In the genomic region with DNA sequence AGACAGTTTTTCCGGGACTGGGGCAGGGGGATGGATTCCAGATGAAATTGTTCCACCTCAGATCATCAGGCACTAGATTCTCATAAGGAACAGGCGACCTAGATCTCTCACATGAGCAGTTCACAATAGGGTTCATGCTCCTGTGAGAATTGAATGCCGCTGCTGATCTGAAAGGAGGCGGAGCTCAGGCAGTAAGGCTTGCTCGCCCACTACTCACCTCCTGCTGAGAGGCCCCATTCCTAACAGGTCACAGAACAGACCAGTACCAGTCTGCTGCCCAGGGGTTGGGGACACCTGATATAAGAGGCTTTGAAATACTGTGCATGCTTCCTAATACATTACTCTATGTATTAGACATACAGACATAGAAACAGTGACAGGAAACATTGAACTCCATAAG, we compare ENCODE assay signal across 29 cellular contexts. TPM values are rescaled to one million over a fixed set of nuclear protein-coding genes. Genes with fewer than 3 reads are reported as not detected.
"Had no signal": no experiment of that assay in that cellular context is flagged by ENCODE, and none has a peak within 500 bp of the region (broad histone marks: within the 10 kb centered on the region; RNA-seq: fewer than 3 reads in every experiment).

No MANE protein-coding gene starts in this region.

- ATAC-seq: left colon; left lung; lower lobe of right lung; natural killer cell; pancreas; right cardiac atrium; sciatic nerve; stimulated activated naive B cell treated with anti-CD40 and anti-IgM and Interleukin-4, amounts not matched to agents 10 μg/mL and 1 μg/mL and 100 μg/mL, for 72 hours had no signal

- H3K4me3 Mint-ChIP-seq: immature natural killer cell; mesothelial cell of epicardium; naive B cell; natural killer cell; stimulated activated naive B cell treated with anti-CD40 and anti-IgM and Interleukin-4, amounts not matched to agents 10 μg/mL and 1 μg/mL and 100 μg/mL, for 72 hours; stimulated activated naive CD8-positive, alpha-beta T cell treated with anti-CD3 and anti-CD28 coated beads, Interleukin-15, Interleukin-2, amounts not matched to agents 100 ng/mL and 50 ng/mL, for 24 hours; type B pancreatic cell had no signal

- H3K27ac Mint-ChIP-seq: immature natural killer cell; mesothelial cell of epicardium; naive B cell; natural killer cell; stimulated activated naive B cell treated with anti-CD40 and anti-IgM and Interleukin-4, amounts not matched to agents 10 μg/mL and 1 μg/mL and 100 μg/mL, for 72 hours; stimulated activated naive CD8-positive, alpha-beta T cell treated with anti-CD3 and anti-CD28 coated beads, Interleukin-15, Interleukin-2, amounts not matched to agents 100 ng/mL and 50 ng/mL, for 24 hours; type B pancreatic cell had no signal

- H3K27ac ChIP-seq: hepatocyte, left lung, lower lobe of right lung, pancreas, prostate gland, skin epidermis, suprapubic skin, thoracic aorta, tibial artery, uterus had no signal

- H3K79me2 ChIP-seq: hepatocyte had no signal

- H3K27me3 Mint-ChIP-seq: naive B cell; stimulated activated naive B cell treated with anti-CD40 and anti-IgM and Interleukin-4, amounts not matched to agents 10 μg/mL and 1 μg/mL and 100 μg/mL, for 72 hours; stimulated activated naive CD8-positive, alpha-beta T cell treated with anti-CD3 and anti-CD28 coated beads, Interleukin-15, Interleukin-2, amounts not matched to agents 100 ng/mL and 50 ng/mL, for 24 hours; type B pancreatic cell had no signal

- H3K4me3 ChIP-seq: hepatocyte, left lung, lower lobe of right lung, pancreas, prostate gland, skin epidermis, suprapubic skin, thoracic aorta, tibial artery, uterus had no signal

- H3K4me1 Mint-ChIP-seq: immature natural killer cell; mesothelial cell of epicardium; naive B cell; natural killer cell; stimulated activated naive B cell treated with anti-CD40 and anti-IgM and Interleukin-4, amounts not matched to agents 10 μg/mL and 1 μg/mL and 100 μg/mL, for 72 hours had no signal

- H3K36me3 ChIP-seq: left lung, lower lobe of right lung, pancreas, prostate gland, suprapubic skin, thoracic aorta, tibial artery had no signal

- H3K4me2 ChIP-seq: hepatocyte had no signal

- H3K4me1 ChIP-seq: left lung, lower lobe of right lung, pancreas, prostate gland, suprapubic skin, tibial artery, uterus had no signal

- H3K36me3 Mint-ChIP-seq: mesothelial cell of epicardium; naive B cell; natural killer cell; stimulated activated naive B cell treated with anti-CD40 and anti-IgM and Interleukin-4, amounts not matched to agents 10 μg/mL and 1 μg/mL and 100 μg/mL, for 72 hours; type B pancreatic cell had no signal

- H3K27me3 ChIP-seq: hepatocyte, left lung, pancreas, suprapubic skin, tibial artery, uterus had no signal

- H3K9me3 Mint-ChIP-seq: stimulated activated naive B cell treated with anti-CD40 and anti-IgM and Interleukin-4, amounts not matched to agents 10 μg/mL and 1 μg/mL and 100 μg/mL, for 72 hours had no signal

- H3K9me3 ChIP-seq: lower lobe of right lung, pancreas, prostate gland, suprapubic skin, thoracic aorta, tibial artery, uterus had no signal

- DNase-seq: immature natural killer cell; kidney; left colon; left lung; lower lobe of right lung; mammary epithelial cell; mesenchymal stem cell; naive B cell; natural killer cell; nucleus accumbens; retina; right cardiac atrium; stimulated activated CD4-positive, alpha-beta T cell treated with anti-CD3 and anti-CD28 coated beads, Interleukin-12 subunit alpha, Interleukin-12 subunit beta, amount 100 ng/mL, for 4 hours; stimulated activated CD4-positive, alpha-beta T cell treated with anti-CD3 and anti-CD28 coated beads, Interleukin-15, amount 100 ng/mL, for 24 hours; stimulated activated CD4-positive, alpha-beta T cell treated with anti-CD3 and anti-CD28 coated beads, Interleukin-2, amount 100 ng/mL, for 24 hours; stimulated activated CD4-positive, alpha-beta T cell treated with anti-CD3 and anti-CD28 coated beads, Interleukin-4, amount 100 ng/mL, for 1 hour; stimulated activated naive B cell treated with anti-CD40 and anti-IgM and Interleukin-4, amounts not matched to agents 10 μg/mL and 1 μg/mL and 100 μg/mL, for 72 hours; tibial artery; uterus had no signal

RNA-seq across cellular contexts. Expression of gene PTPRD, which starts 41.1 kb away (rescaled TPM):
- polyA plus RNA-seq: immature natural killer cell had no signal
